ENCODE assay signal across 16 cellular contexts in genomic region chr20:16025084-16025483, GRCh38.
"Had no signal": no experiment of that assay in that cellular context is flagged by ENCODE, and none has a peak within 500 bp of the region (broad histone marks: within the 10 kb centered on the region; RNA-seq: fewer than 3 reads in every experiment).

No MANE protein-coding gene starts in this region.

- DNase-seq: activated CD4-positive, alpha-beta T cell treated with anti-CD3 and anti-CD28 coated beads for 4 hours; activated CD8-positive, alpha-beta memory T cell treated with anti-CD3 and anti-CD28 coated beads, Interleukin-2, amount 50 U/mL, for 4 hours; activated CD8-positive, alpha-beta T cell treated with anti-CD3 and anti-CD28 coated beads, Interleukin-2, amount 10 ng/mL, durations not matched to agents 7 days and 5 days; activated T-cell treated with anti-CD3 and anti-CD28 coated beads, Interleukin-2, amount 50 U/mL, for 48 hours; anterior cingulate cortex; dermis blood vessel endothelial cell; gastrocnemius medialis; heart right ventricle; left cardiac atrium; naive thymus-derived CD8-positive, alpha-beta T cell; posterior cingulate gyrus; small intestine; stimulated activated CD4-positive, alpha-beta T cell treated with anti-CD3 and anti-CD28 coated beads, Interleukin-4, amount 100 ng/mL, for 4 hours; stimulated activated CD8-positive, alpha-beta memory T cell treated with anti-CD3 and anti-CD28 coated beads, Interleukin-4, amount 100 ng/mL, for 48 hours had no signal

- H3K27me3 Mint-ChIP-seq: stimulated activated naive CD8-positive, alpha-beta T cell treated with anti-CD3 and anti-CD28 coated beads, Interleukin-15, Interleukin-2, amounts not matched to agents 100 ng/mL and 50 ng/mL, for 24 hours; type B pancreatic cell had no signal

- H3K27ac Mint-ChIP-seq: activated CD8-positive, alpha-beta T cell treated with anti-CD3 and anti-CD28 coated beads, Interleukin-2, amount 10 ng/mL, durations not matched to agents 7 days and 5 days; stimulated activated naive CD8-positive, alpha-beta T cell treated with anti-CD3 and anti-CD28 coated beads, Interleukin-15, Interleukin-2, amounts not matched to agents 100 ng/mL and 50 ng/mL, for 24 hours; type B pancreatic cell had no signal

- H3K36me3 Mint-ChIP-seq: naive thymus-derived CD8-positive, alpha-beta T cell; type B pancreatic cell had no signal

- ATAC-seq: activated CD8-positive, alpha-beta T cell treated with anti-CD3 and anti-CD28 coated beads, Interleukin-2, amount 10 ng/mL, durations not matched to agents 7 days and 5 days; heart right ventricle; left cardiac atrium; naive thymus-derived CD8-positive, alpha-beta T cell had no signal

- H3K9me3 Mint-ChIP-seq: stimulated activated naive CD8-positive, alpha-beta T cell treated with anti-CD3 and anti-CD28 coated beads, Interleukin-15, Interleukin-2, amounts not matched to agents 100 ng/mL and 50 ng/mL, for 24 hours had no signal

- H3K4me3 Mint-ChIP-seq: activated CD8-positive, alpha-beta T cell treated with anti-CD3 and anti-CD28 coated beads, Interleukin-2, amount 10 ng/mL, durations not matched to agents 7 days and 5 days; stimulated activated naive CD8-positive, alpha-beta T cell treated with anti-CD3 and anti-CD28 coated beads, Interleukin-15, Interleukin-2, amounts not matched to agents 100 ng/mL and 50 ng/mL, for 24 hours; type B pancreatic cell had no signal
